ENCODE assay signal across 39 cellular contexts in the genomic region with DNA sequence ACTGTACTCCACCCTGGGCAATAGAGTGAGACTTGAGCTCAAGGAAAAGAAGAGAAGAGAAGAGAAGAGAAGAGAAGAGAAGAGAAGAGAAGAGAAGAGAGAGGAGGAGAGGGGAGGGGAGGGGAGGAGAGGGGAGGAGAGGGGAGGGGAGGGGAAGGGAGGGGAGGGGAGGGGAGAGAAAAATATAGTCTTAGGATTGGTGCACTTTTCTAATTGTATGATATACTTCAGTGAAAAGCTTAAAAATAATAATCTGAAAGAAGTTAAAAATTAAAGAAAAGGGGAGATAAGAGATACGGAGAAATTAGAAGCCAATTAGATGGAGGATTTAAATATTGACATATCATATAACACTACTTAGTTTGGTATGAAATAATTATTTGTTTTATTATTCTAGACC. TPM values are rescaled to one million over a fixed set of nuclear protein-coding genes. Genes with fewer than 3 reads are reported as not detected.
"Had no signal": no experiment of that assay in that cellular context is flagged by ENCODE, and none has a peak within 500 bp of the region (broad histone marks: within the 10 kb centered on the region; RNA-seq: fewer than 3 reads in every experiment).

No MANE protein-coding gene starts in this region.

- ATAC-seq: activated naive CD4-positive, alpha-beta T cell treated with anti-CD3 and anti-CD28 coated beads, Interleukin-2, amount 50 U/mL, for 72 hours; activated naive CD8-positive, alpha-beta T cell treated with anti-CD3 and anti-CD28 coated beads, Interleukin-2, amount 50 U/mL, for 24 hours; activated T-cell treated with anti-CD3 and anti-CD28 coated beads, Interleukin-2, amount 50 U/mL, for 4 hours; activated T-cell treated with anti-CD3 and anti-CD28 coated beads, Interleukin-2, amount 50 U/mL, for 72 hours; activated T-helper 17 cell treated with anti-CD3 and anti-CD28 coated beads, Interleukin-2, amount 50 U/mL, for 72 hours; body of pancreas had no signal

- FAIRE-seq: astrocyte, bronchial epithelial cell had no signal

- H3K4me1 ChIP-seq: adrenal gland, ascending aorta, body of pancreas, breast epithelium had no signal

- H3K9me3 ChIP-seq: adrenal gland, ascending aorta, body of pancreas, breast epithelium had no signal

- DNase-seq: activated effector memory CD4-positive, alpha-beta T cell treated with anti-CD3 and anti-CD28 coated beads, Interleukin-2, amount 50 U/mL, for 16 hours; activated effector memory CD4-positive, alpha-beta T cell treated with Interleukin-2 at 50 U/mL for 16 hours; activated gamma-delta T cell; activated gamma-delta T cell treated with Interleukin-2 at 50 U/mL for 16 hours; activated naive CD4-positive, alpha-beta T cell; activated naive CD4-positive, alpha-beta T cell treated with anti-CD3 and anti-CD28 coated beads for 36 hours; activated naive CD4-positive, alpha-beta T cell treated with anti-CD3 and anti-CD28 coated beads, Interleukin-2, amount 10 ng/mL, durations not matched to agents 7 days and 5 days; activated naive CD4-positive, alpha-beta T cell treated with anti-CD3 and anti-CD28 coated beads, Interleukin-2, amount 50 U/mL, for 16 hours; activated naive CD4-positive, alpha-beta T cell treated with Interleukin-2 at 50 U/mL for 16 hours; activated naive CD8-positive, alpha-beta T cell treated with anti-CD3 and anti-CD28 coated beads for 36 hours; activated naive CD8-positive, alpha-beta T cell treated with anti-CD3 and anti-CD28 coated beads, Interleukin-2, amount 10 ng/mL, durations not matched to agents 7 days and 5 days; activated naive CD8-positive, alpha-beta T cell treated with anti-CD3 and anti-CD28 coated beads, Interleukin-2, amount 50 U/mL, for 24 hours; activated T-cell treated with anti-CD3 and anti-CD28 coated beads, Interleukin-2, amount 50 U/mL, for 24 hours; activated T-cell treated with anti-CD3 and anti-CD28 coated beads, Interleukin-2, amount 50 U/mL, for 4 hours; activated T-cell treated with anti-CD3 and anti-CD28 coated beads, Interleukin-2, amount 50 U/mL, for 48 hours; activated T-cell treated with anti-CD3 and anti-CD28 coated beads, Interleukin-2, amount 50 U/mL, for 72 hours; adrenal gland; amniotic stem cell; amygdala; anterior cingulate cortex; aorta; body of pancreas; brain microvascular endothelial cell; caudate nucleus; central memory CD4-positive, alpha-beta T cell; cerebellar nuclear complex had no signal

- H3K4me3 ChIP-seq: adrenal gland, ascending aorta, body of pancreas, breast epithelium, cardiac muscle cell had no signal

- H3K27ac ChIP-seq: adrenal gland, ascending aorta, body of pancreas, brain microvascular endothelial cell, breast epithelium, cardiac muscle cell had no signal

- H3K36me3 ChIP-seq: adrenal gland, ascending aorta, brain microvascular endothelial cell, breast epithelium, cardiac muscle cell had no signal

- H3K27me3 ChIP-seq: adrenal gland, ascending aorta, body of pancreas, brain microvascular endothelial cell, breast epithelium, cardiac muscle cell had no signal

RNA-seq across cellular contexts. Expression of a gene that starts 19.3 kb away (rescaled TPM):
- total RNA-seq: activated naive CD4-positive, alpha-beta T cell treated with anti-CD3 and anti-CD28 coated beads for 36 hours; activated naive CD4-positive, alpha-beta T cell treated with anti-CD3 and anti-CD28 coated beads, Interleukin-2, amount 50 U/mL, for 72 hours; activated naive CD8-positive, alpha-beta T cell treated with anti-CD3 and anti-CD28 coated beads for 36 hours; activated naive CD8-positive, alpha-beta T cell treated with anti-CD3 and anti-CD28 coated beads, Interleukin-2, amount 10 ng/mL, durations not matched to agents 7 days and 5 days; activated T-cell treated with anti-CD3 and anti-CD28 coated beads, Interleukin-2, amount 50 U/mL, for 4 hours; activated T-cell treated with anti-CD3 and anti-CD28 coated beads, Interleukin-2, amount 50 U/mL, for 72 hours; activated T-helper 1 cell treated with anti-CD3 and anti-CD28 coated beads, Interleukin-12 subunit alpha, Interleukin-12 subunit beta, Interleukin-2, Interleukin-4 antibody, amounts not matched to agents 30 ng/mL and 10 ng/mL and 1 ng/mL, durations not matched to agents 14 hours and 24 hours and 36 hours; activated T-helper 17 cell treated with anti-CD3 and anti-CD28 coated beads, Interleukin-2, amount 50 U/mL, for 72 hours; activated T-helper 2 cell treated with anti-CD3 and anti-CD28 coated beads, Interferon-gamma antibody, Interleukin-2, Interleukin-4, amounts not matched to agents 10 μg/mL and 5 μg/mL and 100 μg/mL, durations not matched to agents 14 hours and 24 hours and 36 hours; adrenal gland; aorta; ascending aorta; astrocyte; body of pancreas; breast epithelium; bronchial epithelial cell; cardiac muscle cell; cardiac septum; cerebellum; chondrocyte had no signal
- polyA plus RNA-seq: adipose tissue, adrenal gland, aorta, cardiac muscle cell had no signal

RNA-seq across cellular contexts. Expression of a gene that starts 35.7 kb away (rescaled TPM):
- total RNA-seq: activated naive CD4-positive, alpha-beta T cell treated with anti-CD3 and anti-CD28 coated beads for 36 hours; activated naive CD4-positive, alpha-beta T cell treated with anti-CD3 and anti-CD28 coated beads, Interleukin-2, amount 50 U/mL, for 72 hours; activated naive CD8-positive, alpha-beta T cell treated with anti-CD3 and anti-CD28 coated beads for 36 hours; activated naive CD8-positive, alpha-beta T cell treated with anti-CD3 and anti-CD28 coated beads, Interleukin-2, amount 10 ng/mL, durations not matched to agents 7 days and 5 days; activated T-cell treated with anti-CD3 and anti-CD28 coated beads, Interleukin-2, amount 50 U/mL, for 4 hours; activated T-cell treated with anti-CD3 and anti-CD28 coated beads, Interleukin-2, amount 50 U/mL, for 72 hours; activated T-helper 1 cell treated with anti-CD3 and anti-CD28 coated beads, Interleukin-12 subunit alpha, Interleukin-12 subunit beta, Interleukin-2, Interleukin-4 antibody, amounts not matched to agents 30 ng/mL and 10 ng/mL and 1 ng/mL, durations not matched to agents 14 hours and 24 hours and 36 hours; activated T-helper 2 cell treated with anti-CD3 and anti-CD28 coated beads, Interferon-gamma antibody, Interleukin-2, Interleukin-4, amounts not matched to agents 10 μg/mL and 5 μg/mL and 100 μg/mL, durations not matched to agents 14 hours and 24 hours and 36 hours; adrenal gland; aorta; ascending aorta; astrocyte; body of pancreas; breast epithelium; bronchial epithelial cell; cardiac muscle cell; cardiac septum; cerebellum; chondrocyte had no signal
- polyA plus RNA-seq: adipose tissue, adrenal gland, aorta, cardiac muscle cell had no signal

RNA-seq across cellular contexts. Expression of a gene that starts 49.5 kb away (rescaled TPM):
- total RNA-seq: activated naive CD4-positive, alpha-beta T cell treated with anti-CD3 and anti-CD28 coated beads for 36 hours; activated naive CD4-positive, alpha-beta T cell treated with anti-CD3 and anti-CD28 coated beads, Interleukin-2, amount 50 U/mL, for 72 hours; activated naive CD8-positive, alpha-beta T cell treated with anti-CD3 and anti-CD28 coated beads for 36 hours; activated naive CD8-positive, alpha-beta T cell treated with anti-CD3 and anti-CD28 coated beads, Interleukin-2, amount 10 ng/mL, durations not matched to agents 7 days and 5 days; activated T-cell treated with anti-CD3 and anti-CD28 coated beads, Interleukin-2, amount 50 U/mL, for 4 hours; activated T-cell treated with anti-CD3 and anti-CD28 coated beads, Interleukin-2, amount 50 U/mL, for 72 hours; activated T-helper 1 cell treated with anti-CD3 and anti-CD28 coated beads, Interleukin-12 subunit alpha, Interleukin-12 subunit beta, Interleukin-2, Interleukin-4 antibody, amounts not matched to agents 30 ng/mL and 10 ng/mL and 1 ng/mL, durations not matched to agents 14 hours and 24 hours and 36 hours; activated T-helper 17 cell treated with anti-CD3 and anti-CD28 coated beads, Interleukin-2, amount 50 U/mL, for 72 hours; activated T-helper 2 cell treated with anti-CD3 and anti-CD28 coated beads, Interferon-gamma antibody, Interleukin-2, Interleukin-4, amounts not matched to agents 10 μg/mL and 5 μg/mL and 100 μg/mL, durations not matched to agents 14 hours and 24 hours and 36 hours; adrenal gland; aorta; ascending aorta; astrocyte; body of pancreas; breast epithelium; bronchial epithelial cell; cardiac muscle cell; cardiac septum; chondrocyte had no signal
- polyA plus RNA-seq: adipose tissue, adrenal gland, aorta, cardiac muscle cell had no signal

RNA-seq across cellular contexts. Expression of a gene that starts 59.5 kb away (rescaled TPM):
- total RNA-seq: activated naive CD4-positive, alpha-beta T cell treated with anti-CD3 and anti-CD28 coated beads for 36 hours; activated naive CD4-positive, alpha-beta T cell treated with anti-CD3 and anti-CD28 coated beads, Interleukin-2, amount 50 U/mL, for 72 hours; activated naive CD8-positive, alpha-beta T cell treated with anti-CD3 and anti-CD28 coated beads for 36 hours; activated naive CD8-positive, alpha-beta T cell treated with anti-CD3 and anti-CD28 coated beads, Interleukin-2, amount 10 ng/mL, durations not matched to agents 7 days and 5 days; activated T-cell treated with anti-CD3 and anti-CD28 coated beads, Interleukin-2, amount 50 U/mL, for 4 hours; activated T-cell treated with anti-CD3 and anti-CD28 coated beads, Interleukin-2, amount 50 U/mL, for 72 hours; activated T-helper 1 cell treated with anti-CD3 and anti-CD28 coated beads, Interleukin-12 subunit alpha, Interleukin-12 subunit beta, Interleukin-2, Interleukin-4 antibody, amounts not matched to agents 30 ng/mL and 10 ng/mL and 1 ng/mL, durations not matched to agents 14 hours and 24 hours and 36 hours; activated T-helper 17 cell treated with anti-CD3 and anti-CD28 coated beads, Interleukin-2, amount 50 U/mL, for 72 hours; activated T-helper 2 cell treated with anti-CD3 and anti-CD28 coated beads, Interferon-gamma antibody, Interleukin-2, Interleukin-4, amounts not matched to agents 10 μg/mL and 5 μg/mL and 100 μg/mL, durations not matched to agents 14 hours and 24 hours and 36 hours; adrenal gland; aorta; ascending aorta; astrocyte; body of pancreas; breast epithelium; bronchial epithelial cell; cardiac muscle cell; cardiac septum; cerebellum; chondrocyte had no signal
- polyA plus RNA-seq: adipose tissue, adrenal gland, aorta, cardiac muscle cell had no signal
